Comparison of ENCODE assay signal across 15 cellular contexts in the genomic region with DNA sequence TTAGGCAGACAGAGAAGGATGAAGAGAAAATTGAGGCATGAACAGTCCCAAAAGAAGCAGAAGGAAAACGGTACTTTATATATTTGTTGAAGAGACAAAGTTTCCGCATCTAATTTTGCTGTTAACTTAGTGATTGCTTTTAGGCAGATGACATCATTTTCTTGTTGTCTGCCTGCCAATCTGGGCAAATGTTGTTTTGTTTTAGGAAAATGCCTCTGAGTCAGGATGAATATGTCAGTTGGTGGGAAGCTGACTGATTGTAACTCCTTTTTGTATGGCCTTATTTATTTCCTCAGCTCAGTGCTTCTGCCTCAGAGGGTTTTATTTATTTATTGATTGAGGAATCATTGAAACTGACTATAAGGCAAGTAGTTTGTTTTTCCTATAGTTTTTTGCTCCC. TPM values are rescaled to one million over a fixed set of nuclear protein-coding genes. Genes with fewer than 3 reads are reported as not detected.
DNase-seq lines count a peak whose midpoint lies in the region; ATAC-seq and TF ChIP-seq lines count a peak whose summit lies in the region.
"Had no signal": no experiment of that assay in that cellular context is flagged by ENCODE, and none has a peak within 500 bp of the region (broad histone marks: within the 10 kb centered on the region; RNA-seq: fewer than 3 reads in every experiment).

No MANE protein-coding gene starts in this region.

- intact Hi-C loops in activated CD4-positive, alpha-beta memory T cell treated with anti-CD3 and anti-CD28 coated beads for 36 hours (cut with micrococcal nuclease), result no loop called here

- H3K27ac Mint-ChIP-seq in activated CD4-positive, alpha-beta memory T cell treated with anti-CD3 and anti-CD28 coated beads for 36 hours, result no peak overlapping the region
- H3K27ac Mint-ChIP-seq: CD4-positive, CD25-positive, alpha-beta regulatory T cell had no signal

- H3K4me3 ChIP-seq in cardiac fibroblast (replicated peaks in 1 of 2; ENCODE audit: low read depth in 2 of 2, low read length in 2 of 2), result no peak overlapping the region
- H3K4me3 ChIP-seq: dorsolateral prefrontal cortex, thoracic aorta had no signal

- DNase-seq in AG09319 (ENCODE audit: extremely low read depth, low read depth), result peak; percentile 62
- peak; percentile 91 for DNase-seq in M059J (ENCODE audit: low read depth)
- DNase-seq in cardiac fibroblast (ENCODE audit: low read depth in 2 of 2), result peak; percentile 84 to 94
- DNase-seq in kidney glomerular epithelial cell (lab: John Stamatoyannopoulos, UW), result peak; percentile 81
- DNase-seq in activated CD4-positive, alpha-beta memory T cell treated with anti-CD3 and anti-CD28 coated beads for 36 hours, result no peak
- no peak for DNase-seq in NCI-H2227 treated with DMSO at 0.1 percent for 48 hours (lab: John Stamatoyannopoulos, UW)
- DNase-seq: activated CD4-positive, alpha-beta T cell treated with anti-CD3 and anti-CD28 coated beads for 48 hours; activated effector memory CD4-positive, alpha-beta T cell treated with anti-CD3 and anti-CD28 coated beads, Interleukin-2, amount 50 U/mL, for 16 hours; CD4-positive, CD25-positive, alpha-beta regulatory T cell; dorsolateral prefrontal cortex; NCI-H526 treated with DMSO at 0.1 percent for 48 hours had no signal

- no peak for TF ChIP-seq CTCF in AG09319 (IDR thresholded peaks at IDR 0.05; ENCODE audit: low read depth, low read length)
- no peak for TF ChIP-seq CTCF in cardiac fibroblast (IDR thresholded peaks at IDR 0.05; ENCODE audit: low read depth, low read length)

- CTCF ChIA-PET in activated CD4-positive, alpha-beta memory T cell treated with anti-CD3 and anti-CD28 coated beads for 36 hours (lab: Charles Lee), result no interaction called here

- H3K4me1 Mint-ChIP-seq in activated CD4-positive, alpha-beta memory T cell treated with anti-CD3 and anti-CD28 coated beads for 36 hours (ENCODE audit: low read depth), result no peaks in the 10 kb centered on the region
- H3K4me1 Mint-ChIP-seq: CD4-positive, CD25-positive, alpha-beta regulatory T cell had no signal

- H3K9me3 Mint-ChIP-seq in activated CD4-positive, alpha-beta memory T cell treated with anti-CD3 and anti-CD28 coated beads for 36 hours, result no peaks in the 10 kb centered on the region

- ATAC-seq in HG03097 (IDR thresholded peaks at IDR 0.05; ENCODE audit: low FRiP score, unreplicated experiment), result no peak
- ATAC-seq in GM18909 (IDR thresholded peaks at IDR 0.05; ENCODE audit: poor library complexity, unreplicated experiment), result no peak
- ATAC-seq: sciatic nerve had no signal

- H3K36me3 Mint-ChIP-seq in activated CD4-positive, alpha-beta memory T cell treated with anti-CD3 and anti-CD28 coated beads for 36 hours, result no peaks in the 10 kb centered on the region
- H3K36me3 Mint-ChIP-seq: CD4-positive, CD25-positive, alpha-beta regulatory T cell had no signal

- H3K4me3 Mint-ChIP-seq in activated CD4-positive, alpha-beta memory T cell treated with anti-CD3 and anti-CD28 coated beads for 36 hours, result no peak overlapping the region
- H3K4me3 Mint-ChIP-seq: CD4-positive, CD25-positive, alpha-beta regulatory T cell had no signal

- POLR2A ChIA-PET in activated CD4-positive, alpha-beta memory T cell treated with anti-CD3 and anti-CD28 coated beads for 36 hours (lab: Charles Lee), result no interaction called here

- H3K27me3 Mint-ChIP-seq in activated CD4-positive, alpha-beta memory T cell treated with anti-CD3 and anti-CD28 coated beads for 36 hours, result peaks cover 10% of the 10 kb centered on the region

RNA-seq across cellular contexts. Expression of a gene that starts 52.6 kb away (rescaled TPM):
- total RNA-seq in M059J (2014; rRNA removed; shearing (Covaris generic)), result 0.64 TPM in 1 of 2 replicates, not detected in the other
- not detected for total RNA-seq in activated CD4-positive, alpha-beta memory T cell treated with anti-CD3 and anti-CD28 coated beads for 36 hours

Comparison
In these comparisons a context has a peak if more than half of its experiments do, and no peak if none do; other contexts are left out.
1. DNase-seq: peak in AG09319 (single experiment), M059J (single experiment), cardiac fibroblast (2 of 2) and kidney glomerular epithelial cell (single experiment); none in activated CD4-positive, alpha-beta memory T cell treated with anti-CD3 and anti-CD28 coated beads for 36 hours (single experiment) and NCI-H2227 treated with DMSO at 0.1 percent for 48 hours (single experiment).